Comparison of ENCODE assay signal across 1 cellular context in genomic region chr20:50193851-50194830, GRCh38.
A peak's percentile ranks its signal among the peaks of the same experiment; 100 is the strongest.
TF ChIP-seq lines count a peak whose summit lies in the region.

No MANE protein-coding gene starts in this region.

TF ChIP-seq in K562, 482 proteins besides CTCF, POLR2A, EP300 and RAD21 (continued from another document and continues in another):
- TF ChIP-seq KAT7 (CRISPR knock-in tag; IDR thresholded peaks at IDR 0.05; ENCODE audit: borderline replicate concordance): peak; percentile 72
- no peak for TF ChIP-seq HCFC1 (IDR thresholded peaks at IDR 0.05; ENCODE audit: low read depth, low read length)
- no peak for TF ChIP-seq ZNF639 (CRISPR knock-in tag; conservative IDR thresholded peaks at IDR 0.05 in 1 of 2, IDR thresholded peaks at IDR 0.05 in 1 of 2)
- TF ChIP-seq, protein P1, sequence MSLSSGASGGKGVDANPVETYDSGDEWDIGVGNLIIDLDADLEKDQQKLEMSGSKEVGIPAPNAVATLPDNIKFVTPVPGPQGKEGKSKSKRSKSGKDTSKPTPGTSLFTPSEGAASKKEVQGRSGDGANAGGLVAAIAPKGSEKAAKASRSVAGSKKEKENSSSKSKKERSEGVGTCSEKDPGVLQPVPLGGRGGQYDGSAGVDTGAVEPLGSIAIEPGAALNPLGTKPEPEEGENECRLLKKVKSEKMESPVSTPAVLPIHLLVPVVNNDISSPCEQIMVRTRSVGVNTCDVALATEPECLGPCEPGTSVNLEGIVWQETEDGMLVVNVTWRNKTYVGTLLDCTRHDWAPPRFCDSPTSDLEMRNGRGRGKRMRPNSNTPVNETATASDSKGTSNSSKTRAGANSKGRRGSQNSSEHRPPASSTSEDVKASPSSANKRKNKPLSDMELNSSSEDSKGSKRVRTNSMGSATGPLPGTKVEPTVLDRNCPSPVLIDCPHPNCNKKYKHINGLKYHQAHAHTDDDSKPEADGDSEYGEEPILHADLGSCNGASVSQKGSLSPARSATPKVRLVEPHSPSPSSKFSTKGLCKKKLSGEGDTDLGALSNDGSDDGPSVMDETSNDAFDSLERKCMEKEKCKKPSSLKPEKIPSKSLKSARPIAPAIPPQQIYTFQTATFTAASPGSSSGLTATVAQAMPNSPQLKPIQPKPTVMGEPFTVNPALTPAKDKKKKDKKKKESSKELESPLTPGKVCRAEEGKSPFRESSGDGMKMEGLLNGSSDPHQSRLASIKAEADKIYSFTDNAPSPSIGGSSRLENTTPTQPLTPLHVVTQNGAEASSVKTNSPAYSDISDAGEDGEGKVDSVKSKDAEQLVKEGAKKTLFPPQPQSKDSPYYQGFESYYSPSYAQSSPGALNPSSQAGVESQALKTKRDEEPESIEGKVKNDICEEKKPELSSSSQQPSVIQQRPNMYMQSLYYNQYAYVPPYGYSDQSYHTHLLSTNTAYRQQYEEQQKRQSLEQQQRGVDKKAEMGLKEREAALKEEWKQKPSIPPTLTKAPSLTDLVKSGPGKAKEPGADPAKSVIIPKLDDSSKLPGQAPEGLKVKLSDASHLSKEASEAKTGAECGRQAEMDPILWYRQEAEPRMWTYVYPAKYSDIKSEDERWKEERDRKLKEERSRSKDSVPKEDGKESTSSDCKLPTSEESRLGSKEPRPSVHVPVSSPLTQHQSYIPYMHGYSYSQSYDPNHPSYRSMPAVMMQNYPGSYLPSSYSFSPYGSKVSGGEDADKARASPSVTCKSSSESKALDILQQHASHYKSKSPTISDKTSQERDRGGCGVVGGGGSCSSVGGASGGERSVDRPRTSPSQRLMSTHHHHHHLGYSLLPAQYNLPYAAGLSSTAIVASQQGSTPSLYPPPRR (CRISPR knock-in tag; IDR thresholded peaks at IDR 0.05; ENCODE audit: borderline replicate concordance): 0 out of 2 replicates have a peak, but pooled peaks have one; percentile 79
- no peak for TF ChIP-seq NR1H2 (CRISPR knock-in tag; IDR thresholded peaks at IDR 0.05)
- 0 out of 2 replicates have a peak, but pooled peaks have one; percentile 31 for TF ChIP-seq ZNF431 (CRISPR knock-in tag; IDR thresholded peaks at IDR 0.05)
- 0 out of 2 replicates have a peak, but pooled peaks have one; percentile 7 for TF ChIP-seq ZBTB43 (CRISPR knock-in tag; IDR thresholded peaks at IDR 0.05)
- TF ChIP-seq, protein P2, sequence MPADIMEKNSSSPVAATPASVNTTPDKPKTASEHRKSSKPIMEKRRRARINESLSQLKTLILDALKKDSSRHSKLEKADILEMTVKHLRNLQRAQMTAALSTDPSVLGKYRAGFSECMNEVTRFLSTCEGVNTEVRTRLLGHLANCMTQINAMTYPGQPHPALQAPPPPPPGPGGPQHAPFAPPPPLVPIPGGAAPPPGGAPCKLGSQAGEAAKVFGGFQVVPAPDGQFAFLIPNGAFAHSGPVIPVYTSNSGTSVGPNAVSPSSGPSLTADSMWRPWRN (IDR thresholded peaks at IDR 0.05; ENCODE audit: low read depth): no peak
- TF ChIP-seq L3MBTL2 (IDR thresholded peaks at IDR 0.05): peak; percentile 82
- TF ChIP-seq, protein P3, sequence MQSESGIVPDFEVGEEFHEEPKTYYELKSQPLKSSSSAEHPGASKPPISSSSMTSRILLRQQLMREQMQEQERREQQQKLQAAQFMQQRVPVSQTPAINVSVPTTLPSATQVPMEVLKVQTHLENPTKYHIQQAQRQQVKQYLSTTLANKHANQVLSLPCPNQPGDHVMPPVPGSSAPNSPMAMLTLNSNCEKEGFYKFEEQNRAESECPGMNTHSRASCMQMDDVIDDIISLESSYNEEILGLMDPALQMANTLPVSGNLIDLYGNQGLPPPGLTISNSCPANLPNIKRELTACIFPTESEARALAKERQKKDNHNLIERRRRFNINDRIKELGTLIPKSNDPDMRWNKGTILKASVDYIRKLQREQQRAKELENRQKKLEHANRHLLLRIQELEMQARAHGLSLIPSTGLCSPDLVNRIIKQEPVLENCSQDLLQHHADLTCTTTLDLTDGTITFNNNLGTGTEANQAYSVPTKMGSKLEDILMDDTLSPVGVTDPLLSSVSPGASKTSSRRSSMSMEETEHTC (IDR thresholded peaks at IDR 0.05): no peak
- TF ChIP-seq PHB (CRISPR knock-in tag; IDR thresholded peaks at IDR 0.05): 0 out of 2 replicates have a peak, but pooled peaks have one; percentile 33
- no peak for TF ChIP-seq JUN (IDR thresholded peaks at IDR 0.05; ENCODE audit: borderline replicate concordance, low read depth, low read length)
- TF ChIP-seq JUN (CRISPR knock-in tag; IDR thresholded peaks at IDR 0.05; ENCODE audit: borderline replicate concordance): no peak
- TF ChIP-seq SRSF1 (IDR thresholded peaks at IDR 0.05; ENCODE audit: low read depth, low read length): no peak
- TF ChIP-seq TOE1 (IDR thresholded peaks at IDR 0.05; ENCODE audit: borderline replicate concordance): no peak; the same call in 1 of the 2 replicates
- 0 out of 2 replicates have a peak, but pooled peaks have one; percentile 75 for TF ChIP-seq TOE1 (CRISPR knock-in tag; IDR thresholded peaks at IDR 0.05; ENCODE audit: borderline replicate concordance, low read depth)
- TF ChIP-seq ZNF699 (CRISPR knock-in tag; IDR thresholded peaks at IDR 0.05; ENCODE audit: insufficient replicate concordance): no peak
- TF ChIP-seq, protein P4, sequence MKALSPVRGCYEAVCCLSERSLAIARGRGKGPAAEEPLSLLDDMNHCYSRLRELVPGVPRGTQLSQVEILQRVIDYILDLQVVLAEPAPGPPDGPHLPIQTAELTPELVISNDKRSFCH (CRISPR knock-in tag; IDR thresholded peaks at IDR 0.05): no peak
- TF ChIP-seq, protein P4 (tag; IDR thresholded peaks at IDR 0.05): 0 out of 2 replicates have a peak, but pooled peaks have one; percentile 59
- TF ChIP-seq, protein P5, sequence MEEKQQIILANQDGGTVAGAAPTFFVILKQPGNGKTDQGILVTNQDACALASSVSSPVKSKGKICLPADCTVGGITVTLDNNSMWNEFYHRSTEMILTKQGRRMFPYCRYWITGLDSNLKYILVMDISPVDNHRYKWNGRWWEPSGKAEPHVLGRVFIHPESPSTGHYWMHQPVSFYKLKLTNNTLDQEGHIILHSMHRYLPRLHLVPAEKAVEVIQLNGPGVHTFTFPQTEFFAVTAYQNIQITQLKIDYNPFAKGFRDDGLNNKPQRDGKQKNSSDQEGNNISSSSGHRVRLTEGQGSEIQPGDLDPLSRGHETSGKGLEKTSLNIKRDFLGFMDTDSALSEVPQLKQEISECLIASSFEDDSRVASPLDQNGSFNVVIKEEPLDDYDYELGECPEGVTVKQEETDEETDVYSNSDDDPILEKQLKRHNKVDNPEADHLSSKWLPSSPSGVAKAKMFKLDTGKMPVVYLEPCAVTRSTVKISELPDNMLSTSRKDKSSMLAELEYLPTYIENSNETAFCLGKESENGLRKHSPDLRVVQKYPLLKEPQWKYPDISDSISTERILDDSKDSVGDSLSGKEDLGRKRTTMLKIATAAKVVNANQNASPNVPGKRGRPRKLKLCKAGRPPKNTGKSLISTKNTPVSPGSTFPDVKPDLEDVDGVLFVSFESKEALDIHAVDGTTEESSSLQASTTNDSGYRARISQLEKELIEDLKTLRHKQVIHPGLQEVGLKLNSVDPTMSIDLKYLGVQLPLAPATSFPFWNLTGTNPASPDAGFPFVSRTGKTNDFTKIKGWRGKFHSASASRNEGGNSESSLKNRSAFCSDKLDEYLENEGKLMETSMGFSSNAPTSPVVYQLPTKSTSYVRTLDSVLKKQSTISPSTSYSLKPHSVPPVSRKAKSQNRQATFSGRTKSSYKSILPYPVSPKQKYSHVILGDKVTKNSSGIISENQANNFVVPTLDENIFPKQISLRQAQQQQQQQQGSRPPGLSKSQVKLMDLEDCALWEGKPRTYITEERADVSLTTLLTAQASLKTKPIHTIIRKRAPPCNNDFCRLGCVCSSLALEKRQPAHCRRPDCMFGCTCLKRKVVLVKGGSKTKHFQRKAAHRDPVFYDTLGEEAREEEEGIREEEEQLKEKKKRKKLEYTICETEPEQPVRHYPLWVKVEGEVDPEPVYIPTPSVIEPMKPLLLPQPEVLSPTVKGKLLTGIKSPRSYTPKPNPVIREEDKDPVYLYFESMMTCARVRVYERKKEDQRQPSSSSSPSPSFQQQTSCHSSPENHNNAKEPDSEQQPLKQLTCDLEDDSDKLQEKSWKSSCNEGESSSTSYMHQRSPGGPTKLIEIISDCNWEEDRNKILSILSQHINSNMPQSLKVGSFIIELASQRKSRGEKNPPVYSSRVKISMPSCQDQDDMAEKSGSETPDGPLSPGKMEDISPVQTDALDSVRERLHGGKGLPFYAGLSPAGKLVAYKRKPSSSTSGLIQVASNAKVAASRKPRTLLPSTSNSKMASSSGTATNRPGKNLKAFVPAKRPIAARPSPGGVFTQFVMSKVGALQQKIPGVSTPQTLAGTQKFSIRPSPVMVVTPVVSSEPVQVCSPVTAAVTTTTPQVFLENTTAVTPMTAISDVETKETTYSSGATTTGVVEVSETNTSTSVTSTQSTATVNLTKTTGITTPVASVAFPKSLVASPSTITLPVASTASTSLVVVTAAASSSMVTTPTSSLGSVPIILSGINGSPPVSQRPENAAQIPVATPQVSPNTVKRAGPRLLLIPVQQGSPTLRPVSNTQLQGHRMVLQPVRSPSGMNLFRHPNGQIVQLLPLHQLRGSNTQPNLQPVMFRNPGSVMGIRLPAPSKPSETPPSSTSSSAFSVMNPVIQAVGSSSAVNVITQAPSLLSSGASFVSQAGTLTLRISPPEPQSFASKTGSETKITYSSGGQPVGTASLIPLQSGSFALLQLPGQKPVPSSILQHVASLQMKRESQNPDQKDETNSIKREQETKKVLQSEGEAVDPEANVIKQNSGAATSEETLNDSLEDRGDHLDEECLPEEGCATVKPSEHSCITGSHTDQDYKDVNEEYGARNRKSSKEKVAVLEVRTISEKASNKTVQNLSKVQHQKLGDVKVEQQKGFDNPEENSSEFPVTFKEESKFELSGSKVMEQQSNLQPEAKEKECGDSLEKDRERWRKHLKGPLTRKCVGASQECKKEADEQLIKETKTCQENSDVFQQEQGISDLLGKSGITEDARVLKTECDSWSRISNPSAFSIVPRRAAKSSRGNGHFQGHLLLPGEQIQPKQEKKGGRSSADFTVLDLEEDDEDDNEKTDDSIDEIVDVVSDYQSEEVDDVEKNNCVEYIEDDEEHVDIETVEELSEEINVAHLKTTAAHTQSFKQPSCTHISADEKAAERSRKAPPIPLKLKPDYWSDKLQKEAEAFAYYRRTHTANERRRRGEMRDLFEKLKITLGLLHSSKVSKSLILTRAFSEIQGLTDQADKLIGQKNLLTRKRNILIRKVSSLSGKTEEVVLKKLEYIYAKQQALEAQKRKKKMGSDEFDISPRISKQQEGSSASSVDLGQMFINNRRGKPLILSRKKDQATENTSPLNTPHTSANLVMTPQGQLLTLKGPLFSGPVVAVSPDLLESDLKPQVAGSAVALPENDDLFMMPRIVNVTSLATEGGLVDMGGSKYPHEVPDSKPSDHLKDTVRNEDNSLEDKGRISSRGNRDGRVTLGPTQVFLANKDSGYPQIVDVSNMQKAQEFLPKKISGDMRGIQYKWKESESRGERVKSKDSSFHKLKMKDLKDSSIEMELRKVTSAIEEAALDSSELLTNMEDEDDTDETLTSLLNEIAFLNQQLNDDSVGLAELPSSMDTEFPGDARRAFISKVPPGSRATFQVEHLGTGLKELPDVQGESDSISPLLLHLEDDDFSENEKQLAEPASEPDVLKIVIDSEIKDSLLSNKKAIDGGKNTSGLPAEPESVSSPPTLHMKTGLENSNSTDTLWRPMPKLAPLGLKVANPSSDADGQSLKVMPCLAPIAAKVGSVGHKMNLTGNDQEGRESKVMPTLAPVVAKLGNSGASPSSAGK (IDR thresholded peaks at IDR 0.05): peak; percentile 77
- TF ChIP-seq ZNF12 (CRISPR knock-in tag; IDR thresholded peaks at IDR 0.05): peak; percentile 20; the same call in 1 of the 2 replicates
- no peak for TF ChIP-seq DNMT1 (IDR thresholded peaks at IDR 0.05)
- TF ChIP-seq MYNN (IDR thresholded peaks at IDR 0.05): 0 out of 2 replicates have a peak, but pooled peaks have one; percentile 9
- no peak for TF ChIP-seq MYNN (CRISPR knock-in tag; IDR thresholded peaks at IDR 0.05)
- no peak for TF ChIP-seq ZNF79 (CRISPR knock-in tag; IDR thresholded peaks at IDR 0.05; ENCODE audit: low read depth)
- peak; percentile 13; the same call in 1 of the 2 replicates for TF ChIP-seq HSF4 (CRISPR knock-in tag; IDR thresholded peaks at IDR 0.05; ENCODE audit: borderline replicate concordance)
- TF ChIP-seq CBX8 (IDR thresholded peaks at IDR 0.05; ENCODE audit: borderline replicate concordance, extremely low read depth, low read depth, low read length, poor library complexity, severe bottlenecking): no peak
- 0 out of 2 replicates have a peak, but pooled peaks have one; percentile 27 for TF ChIP-seq GABPB1 (CRISPR knock-in tag; IDR thresholded peaks at IDR 0.05)
- TF ChIP-seq ZNF217 (CRISPR knock-in tag; IDR thresholded peaks at IDR 0.05): no peak
- TF ChIP-seq, protein P6, sequence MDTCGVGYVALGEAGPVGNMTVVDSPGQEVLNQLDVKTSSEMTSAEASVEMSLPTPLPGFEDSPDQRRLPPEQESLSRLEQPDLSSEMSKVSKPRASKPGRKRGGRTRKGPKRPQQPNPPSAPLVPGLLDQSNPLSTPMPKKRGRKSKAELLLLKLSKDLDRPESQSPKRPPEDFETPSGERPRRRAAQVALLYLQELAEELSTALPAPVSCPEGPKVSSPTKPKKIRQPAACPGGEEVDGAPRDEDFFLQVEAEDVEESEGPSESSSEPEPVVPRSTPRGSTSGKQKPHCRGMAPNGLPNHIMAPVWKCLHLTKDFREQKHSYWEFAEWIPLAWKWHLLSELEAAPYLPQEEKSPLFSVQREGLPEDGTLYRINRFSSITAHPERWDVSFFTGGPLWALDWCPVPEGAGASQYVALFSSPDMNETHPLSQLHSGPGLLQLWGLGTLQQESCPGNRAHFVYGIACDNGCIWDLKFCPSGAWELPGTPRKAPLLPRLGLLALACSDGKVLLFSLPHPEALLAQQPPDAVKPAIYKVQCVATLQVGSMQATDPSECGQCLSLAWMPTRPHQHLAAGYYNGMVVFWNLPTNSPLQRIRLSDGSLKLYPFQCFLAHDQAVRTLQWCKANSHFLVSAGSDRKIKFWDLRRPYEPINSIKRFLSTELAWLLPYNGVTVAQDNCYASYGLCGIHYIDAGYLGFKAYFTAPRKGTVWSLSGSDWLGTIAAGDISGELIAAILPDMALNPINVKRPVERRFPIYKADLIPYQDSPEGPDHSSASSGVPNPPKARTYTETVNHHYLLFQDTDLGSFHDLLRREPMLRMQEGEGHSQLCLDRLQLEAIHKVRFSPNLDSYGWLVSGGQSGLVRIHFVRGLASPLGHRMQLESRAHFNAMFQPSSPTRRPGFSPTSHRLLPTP (IDR thresholded peaks at IDR 0.05; ENCODE audit: borderline replicate concordance, extremely low read depth, insufficient read length): no peak
